Comparison of ENCODE assay signal across 16 cellular contexts in the genomic region with DNA sequence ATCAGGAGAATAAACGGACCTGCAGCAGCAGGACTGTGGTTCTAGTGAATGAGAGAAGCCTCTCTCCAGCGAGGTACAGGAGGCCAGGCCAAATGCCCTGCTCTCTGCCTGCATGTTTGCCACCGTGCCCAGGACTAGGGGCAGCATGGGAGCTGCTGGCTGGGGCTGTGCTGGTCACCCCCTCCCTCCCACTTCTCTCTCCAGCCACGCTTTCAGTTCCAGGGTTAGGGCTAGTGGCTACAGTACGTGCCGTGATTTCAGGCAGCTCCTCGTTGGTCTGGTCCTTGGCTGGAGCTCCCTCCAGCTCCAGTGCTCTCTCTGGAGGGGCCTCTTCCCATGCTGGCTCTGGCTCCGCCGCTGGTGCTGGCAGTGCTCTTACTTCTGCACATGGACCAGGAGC. TPM values are rescaled to one million over a fixed set of nuclear protein-coding genes. Genes with fewer than 3 reads are reported as not detected.
"Had no signal": no experiment of that assay in that cellular context is flagged by ENCODE, and none has a peak within 500 bp of the region (broad histone marks: within the 10 kb centered on the region; RNA-seq: fewer than 3 reads in every experiment).

No MANE protein-coding gene starts in this region.

RNA-seq across cellular contexts. Expression of a gene that starts 0.6 kb away (rescaled TPM):
- total RNA-seq: naive thymus-derived CD4-positive, alpha-beta T cell; natural killer cell; occipital lobe; osteoblast; ovary; progenitor cell of endocrine pancreas; psoas muscle; renal cortical epithelial cell; right cardiac atrium; right lobe of liver; smooth muscle cell; spleen; suprapubic skin; transverse colon; ureter; vagina had no signal
